30 cellular contexts compared by ENCODE assay signal in the genomic region with DNA sequence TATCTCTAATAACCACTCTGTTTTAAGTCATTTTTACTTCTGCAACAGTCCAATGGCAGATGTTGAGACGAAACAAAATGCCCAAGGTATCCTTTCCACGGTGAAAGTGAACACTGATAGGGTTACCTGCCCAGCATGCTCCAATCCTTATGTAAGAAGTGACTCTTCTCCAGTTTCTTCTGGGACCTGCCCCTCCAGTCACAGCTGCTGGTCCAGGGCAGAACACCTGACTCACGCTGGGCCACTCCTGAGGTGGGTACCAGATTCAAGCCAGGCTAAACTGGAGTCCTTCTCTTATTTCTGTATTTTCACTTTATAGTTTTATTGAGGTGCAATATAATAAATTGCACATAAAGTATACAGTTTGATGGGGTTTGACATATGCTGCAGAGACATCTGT.
"Had no signal": no experiment of that assay in that cellular context is flagged by ENCODE, and none has a peak within 500 bp of the region (broad histone marks: within the 10 kb centered on the region; RNA-seq: fewer than 3 reads in every experiment).

No MANE protein-coding gene starts in this region.

- H3K27ac ChIP-seq: ascending aorta, cardiac muscle cell, coronary artery, dorsolateral prefrontal cortex, pancreas, prostate gland, thoracic aorta, vagina had no signal

- H3K4me1 Mint-ChIP-seq: activated CD4-positive, alpha-beta T cell treated with anti-CD3 and anti-CD28 coated beads, Interleukin-2, amount 10 ng/mL, durations not matched to agents 24 days and 14 days; activated naive CD8-positive, alpha-beta T cell treated with anti-CD3 and anti-CD28 coated beads, Interleukin-2, amount 10 ng/mL, durations not matched to agents 7 days and 5 days had no signal

- H3K27me3 ChIP-seq: ascending aorta, cardiac muscle cell, dorsolateral prefrontal cortex, pancreas, vagina had no signal

- H3K27ac Mint-ChIP-seq: activated CD4-positive, alpha-beta memory T cell treated with anti-CD3 and anti-CD28 coated beads for 36 hours; activated CD4-positive, alpha-beta T cell treated with anti-CD3 and anti-CD28 coated beads, Interleukin-2, amount 10 ng/mL, durations not matched to agents 24 days and 14 days; activated naive CD4-positive, alpha-beta T cell treated with anti-CD3 and anti-CD28 coated beads for 36 hours; activated naive CD8-positive, alpha-beta T cell treated with anti-CD3 and anti-CD28 coated beads, Interleukin-2, amount 10 ng/mL, durations not matched to agents 7 days and 5 days; activated T-helper 1 cell treated with anti-CD3 and anti-CD28 coated beads, Interleukin-12 subunit alpha, Interleukin-12 subunit beta, Interleukin-2, Interleukin-4 antibody, amounts not matched to agents 30 ng/mL and 10 ng/mL and 1 ng/mL, durations not matched to agents 14 hours and 24 hours and 36 hours; brain; mesothelial cell of epicardium; naive thymus-derived CD4-positive, alpha-beta T cell; T-helper 17 cell; type B pancreatic cell had no signal

- H3K4me3 Mint-ChIP-seq: activated CD4-positive, alpha-beta memory T cell treated with anti-CD3 and anti-CD28 coated beads for 36 hours; activated CD4-positive, alpha-beta T cell treated with anti-CD3 and anti-CD28 coated beads, Interleukin-2, amount 10 ng/mL, durations not matched to agents 24 days and 14 days; activated naive CD4-positive, alpha-beta T cell treated with anti-CD3 and anti-CD28 coated beads for 36 hours; activated naive CD8-positive, alpha-beta T cell treated with anti-CD3 and anti-CD28 coated beads, Interleukin-2, amount 10 ng/mL, durations not matched to agents 7 days and 5 days; activated T-helper 1 cell treated with anti-CD3 and anti-CD28 coated beads, Interleukin-12 subunit alpha, Interleukin-12 subunit beta, Interleukin-2, Interleukin-4 antibody, amounts not matched to agents 30 ng/mL and 10 ng/mL and 1 ng/mL, durations not matched to agents 14 hours and 24 hours and 36 hours; brain; mesothelial cell of epicardium; naive thymus-derived CD4-positive, alpha-beta T cell; T-helper 17 cell; type B pancreatic cell had no signal

- ATAC-seq: naive thymus-derived CD4-positive, alpha-beta T cell; right cardiac atrium; stimulated activated naive CD8-positive, alpha-beta T cell treated with anti-CD3 and anti-CD28 coated beads, Interleukin-15, Interleukin-2, amounts not matched to agents 100 U/mL and 50 U/mL, for 24 hours; T-helper 17 cell had no signal

- H3K36me3 ChIP-seq: cardiac muscle cell, pancreas, prostate gland, vagina had no signal

- H3K9me3 Mint-ChIP-seq: mesothelial cell of epicardium, type B pancreatic cell had no signal

- DNase-seq: activated CD4-positive, alpha-beta memory T cell treated with anti-CD3 and anti-CD28 coated beads for 36 hours; activated CD4-positive, alpha-beta T cell treated with anti-CD3 and anti-CD28 coated beads, Interleukin-2, amount 10 ng/mL, durations not matched to agents 24 days and 14 days; activated CD4-positive, CD25-positive, alpha-beta regulatory T cell treated with anti-CD3 and anti-CD28 coated beads, Interleukin-2, amount 50 U/mL, for 72 hours; activated CD8-positive, alpha-beta memory T cell treated with anti-CD3 and anti-CD28 coated beads, Interleukin-2, amount 50 U/mL, for 4 hours; activated effector memory CD4-positive, alpha-beta T cell treated with anti-CD3 and anti-CD28 coated beads, Interleukin-2, amount 50 U/mL, for 16 hours; activated naive CD4-positive, alpha-beta T cell treated with anti-CD3 and anti-CD28 coated beads for 36 hours; activated naive CD8-positive, alpha-beta T cell treated with anti-CD3 and anti-CD28 coated beads, Interleukin-2, amount 10 ng/mL, durations not matched to agents 7 days and 5 days; activated T-cell treated with anti-CD3 and anti-CD28 coated beads, Interleukin-2, amount 50 U/mL, for 1 hour; cerebellar nuclear complex; dorsolateral prefrontal cortex; effector memory CD4-positive, alpha-beta T cell; mammary epithelial cell; naive thymus-derived CD4-positive, alpha-beta T cell; pancreas; right cardiac atrium; stimulated activated CD4-positive, alpha-beta T cell treated with anti-CD3 and anti-CD28 coated beads, Interleukin-2, amount 100 ng/mL, for 48 hours; stimulated activated naive CD8-positive, alpha-beta T cell treated with anti-CD3 and anti-CD28 coated beads, Interleukin-15, Interleukin-2, amounts not matched to agents 100 U/mL and 50 U/mL, for 24 hours; SW 1271; T-helper 17 cell; T1000 had no signal

- H3K4me1 ChIP-seq: pancreas had no signal

- H3K4me3 ChIP-seq: ascending aorta, cardiac muscle cell, coronary artery, dorsolateral prefrontal cortex, pancreas, prostate gland, thoracic aorta, vagina had no signal

- H3K9me3 ChIP-seq: ascending aorta, pancreas, prostate gland, thoracic aorta, vagina had no signal

- H3K27me3 Mint-ChIP-seq: activated CD4-positive, alpha-beta memory T cell treated with anti-CD3 and anti-CD28 coated beads for 36 hours; activated CD4-positive, alpha-beta T cell treated with anti-CD3 and anti-CD28 coated beads, Interleukin-2, amount 10 ng/mL, durations not matched to agents 24 days and 14 days; activated naive CD8-positive, alpha-beta T cell treated with anti-CD3 and anti-CD28 coated beads, Interleukin-2, amount 10 ng/mL, durations not matched to agents 7 days and 5 days; brain; naive thymus-derived CD4-positive, alpha-beta T cell; T-helper 17 cell; type B pancreatic cell had no signal

- H3K36me3 Mint-ChIP-seq: mesothelial cell of epicardium, type B pancreatic cell had no signal
